In genomic region chr11:107385361-107385982, GRCh38 we compare ENCODE assay signal across 18 cellular contexts.
A peak's percentile ranks its signal among the peaks of the same experiment; 100 is the strongest.
DNase-seq lines count a peak whose midpoint lies in the region; TF ChIP-seq lines count a peak whose summit lies in the region.
"Had no signal": no experiment of that assay in that cellular context is flagged by ENCODE, and none has a peak within 500 bp of the region (broad histone marks: within the 10 kb centered on the region; RNA-seq: fewer than 3 reads in every experiment).

No MANE protein-coding gene starts in this region.

- intact Hi-C loops in Calu3 (cut with micrococcal nuclease; ENCODE audit: unreplicated experiment): no loop called here
- intact Hi-C loops in mammary epithelial cell (cut with micrococcal nuclease): no loop called here

- H3K9me3 ChIP-seq in mammary epithelial cell (replicated peaks; ENCODE audit: insufficient read depth, low read length) (no peaks in the 10 kb centered on the region), hepatocyte (ENCODE audit: low read depth) (no peaks in the 10 kb centered on the region)
- H3K9me3 ChIP-seq: ascending aorta, heart left ventricle, prostate gland had no signal

- no TSS peak for BruUV-seq in Calu3 (replicated peaks; lab: Mats Ljungman, UMichigan)
- no TSS peak for BruUV-seq in mammary epithelial cell (replicated peaks; lab: Mats Ljungman, UMichigan)

- CTCF ChIA-PET in Calu3 (lab: Charles Lee): no interaction called here
- CTCF ChIA-PET in mammary epithelial cell (lab: Charles Lee; ENCODE audit: low non-redundant PET): no interaction called here

- peaks cover 4% of the 10 kb centered on the region for H3K36me3 Mint-ChIP-seq in Calu3 (ENCODE audit: insufficient read depth, unreplicated experiment)

- no peak overlapping the region for H3K9ac ChIP-seq in mammary epithelial cell (ENCODE audit: insufficient read depth, low read length)

- no peaks in the 10 kb centered on the region for H3K9me3 Mint-ChIP-seq in Calu3 (ENCODE audit: low read depth, unreplicated experiment)
- H3K9me3 Mint-ChIP-seq: IgD-negative memory B cell had no signal

- H3K4me1 ChIP-seq in mammary epithelial cell (ENCODE audit: insufficient read depth, low read length) (peaks cover 26% of the 10 kb centered on the region), hepatocyte (ENCODE audit: insufficient read depth) (no peaks in the 10 kb centered on the region)
- H3K4me1 ChIP-seq: ascending aorta, heart left ventricle, prostate gland had no signal

- H3K27ac Mint-ChIP-seq in Calu3 (ENCODE audit: unreplicated experiment): peak overlapping the region; percentile 94
- H3K27ac Mint-ChIP-seq: activated CD4-positive, alpha-beta T cell treated with anti-CD3 and anti-CD28 coated beads for 36 hours; IgD-negative memory B cell had no signal

- dilution Hi-C loops in mammary epithelial cell (cut with HindIII; ENCODE audit: low sequenced_read_pairs): no loop called here

- H3K27me3 ChIP-seq in mammary epithelial cell (ENCODE audit: insufficient read depth, low read length) (no peaks in the 10 kb centered on the region), hepatocyte (no peaks in the 10 kb centered on the region)
- H3K27me3 ChIP-seq: ascending aorta, heart left ventricle had no signal

- H3K27ac ChIP-seq in mammary epithelial cell (ENCODE audit: insufficient read depth, low read depth, low read length) (peak overlapping the region; percentile 60), hepatocyte (no peak overlapping the region)
- H3K27ac ChIP-seq: ascending aorta, heart left ventricle, prostate gland had no signal

- TF ChIP-seq CTCF in Calu3 (IDR thresholded peaks at IDR 0.05; ENCODE audit: unreplicated experiment): no peak
- TF ChIP-seq CTCF in mammary epithelial cell (conservative IDR thresholded peaks at IDR 0.05 in 1 of 2, IDR thresholded peaks at IDR 0.05 in 1 of 2; ENCODE audit: extremely low read depth in 1 of 2, insufficient read depth in 1 of 2, low read depth in 1 of 2, low read length in 2 of 2): no peak
- no peak for TF ChIP-seq CTCF in hepatocyte (IDR thresholded peaks at IDR 0.05; ENCODE audit: poor library complexity)

- H4K20me1 ChIP-seq in mammary epithelial cell (ENCODE audit: insufficient read depth, low read length) (no peaks in the 10 kb centered on the region), hepatocyte (ENCODE audit: insufficient read depth, poor library complexity, severe bottlenecking) (no peaks in the 10 kb centered on the region)

- no peaks in the 10 kb centered on the region for H3K79me2 ChIP-seq in mammary epithelial cell (ENCODE audit: insufficient read depth, low read length)
- no peaks in the 10 kb centered on the region for H3K79me2 ChIP-seq in hepatocyte

- peak; percentile 67 for DNase-seq in Calu3
- peak; percentile 79 for DNase-seq in M059J (ENCODE audit: low read depth)
- peak; percentile 89 for DNase-seq in mammary epithelial cell
- peak; percentile 13 for DNase-seq in hepatocyte (ENCODE audit: low spot score)
- DNase-seq in activated T-cell treated with anti-CD3 and anti-CD28 coated beads, Interleukin-2, amount 50 U/mL, for 1 hour: no peak
- DNase-seq in NCI-H1694 treated with DMSO at 0.1 percent for 48 hours (lab: John Stamatoyannopoulos, UW): no peak
- DNase-seq in DMS79 treated with DMSO at 0.1 percent for 48 hours (lab: John Stamatoyannopoulos, UW): no peak
- DNase-seq in activated CD8-positive, alpha-beta memory T cell treated with anti-CD3 and anti-CD28 coated beads, Interleukin-2, amount 50 U/mL, for 4 hours: no peak
- DNase-seq: activated CD4-positive, alpha-beta T cell treated with anti-CD3 and anti-CD28 coated beads for 36 hours; activated T-cell treated with anti-CD3 and anti-CD28 coated beads, Interleukin-2, amount 50 U/mL, for 48 hours; AML-193; effector memory CD4-positive, alpha-beta T cell; heart left ventricle; NCI-H524; T-helper 2 cell had no signal

- H2AFZ ChIP-seq in mammary epithelial cell (ENCODE audit: low read depth, low read length): no peak overlapping the region
- H2AFZ ChIP-seq in hepatocyte: no peak overlapping the region

- in situ Hi-C loops in mammary epithelial cell (cut with MboI; ENCODE audit: low sequenced_read_pairs in 2 of 2): no loop called here

- H3K4me3 Mint-ChIP-seq in Calu3 (ENCODE audit: low read depth, unreplicated experiment): no peak overlapping the region
- H3K4me3 Mint-ChIP-seq: activated CD4-positive, alpha-beta T cell treated with anti-CD3 and anti-CD28 coated beads for 36 hours; IgD-negative memory B cell had no signal

- H3K27me3 Mint-ChIP-seq in Calu3 (ENCODE audit: unreplicated experiment): no peaks in the 10 kb centered on the region
- H3K27me3 Mint-ChIP-seq: activated CD4-positive, alpha-beta T cell treated with anti-CD3 and anti-CD28 coated beads for 36 hours; IgD-negative memory B cell had no signal

- H3K4me2 ChIP-seq in mammary epithelial cell (ENCODE audit: insufficient read depth, low read depth, low read length): peak overlapping the region; percentile 37
- no peak overlapping the region for H3K4me2 ChIP-seq in hepatocyte

- H3K36me3 ChIP-seq in mammary epithelial cell (ENCODE audit: insufficient read depth, low read length) (no peaks in the 10 kb centered on the region), hepatocyte (replicated peaks; ENCODE audit: insufficient read depth, low read depth) (no peaks in the 10 kb centered on the region)
- H3K36me3 ChIP-seq: prostate gland had no signal

- H3K4me1 Mint-ChIP-seq in Calu3 (ENCODE audit: low read depth, unreplicated experiment): peaks cover 23% of the 10 kb centered on the region

- 44% methylated on average over 3 of the region's 3 CpGs for WGBS in mammary epithelial cell (ENCODE audit: low coverage, missing lambda C conversion rate)
- 96% methylated on average over 3 of the region's 3 CpGs for WGBS in hepatocyte (ENCODE audit: low lambda C conversion rate, missing lambda C conversion rate)

- H3K9me2 ChIP-seq in hepatocyte (replicated peaks; ENCODE audit: insufficient read depth): no peaks in the 10 kb centered on the region

- H3K4me3 ChIP-seq in mammary epithelial cell (replicated peaks in 1 of 3; ENCODE audit: insufficient read depth in 1 of 3, low read depth in 2 of 3, low read length in 3 of 3): no peak overlapping the region
- no peak overlapping the region for H3K4me3 ChIP-seq in hepatocyte
- H3K4me3 ChIP-seq: ascending aorta, heart left ventricle, prostate gland had no signal

Comparison
In these comparisons a context has a peak if more than half of its experiments do, and no peak if none do; other contexts are left out.
1. DNase-seq: peak in Calu3 (single experiment), M059J (single experiment), mammary epithelial cell (single experiment) and hepatocyte (single experiment); none in activated T-cell treated with anti-CD3 and anti-CD28 coated beads, Interleukin-2, amount 50 U/mL, for 1 hour (single experiment), NCI-H1694 treated with DMSO at 0.1 percent for 48 hours (single experiment), DMS79 treated with DMSO at 0.1 percent for 48 hours (single experiment) and activated CD8-positive, alpha-beta memory T cell treated with anti-CD3 and anti-CD28 coated beads, Interleukin-2, amount 50 U/mL, for 4 hours (single experiment).